In genomic region chr6:159470400-159470799, GRCh38 we compare ENCODE assay signal across 26 cellular contexts.
DNase-seq lines count a peak whose midpoint lies in the region; ATAC-seq, FAIRE-seq and TF ChIP-seq lines count a peak whose summit lies in the region.
"Had no signal": no experiment of that assay in that cellular context is flagged by ENCODE, and none has a peak within 500 bp of the region (broad histone marks: within the 10 kb centered on the region; RNA-seq: fewer than 3 reads in every experiment).

No MANE protein-coding gene starts in this region.

- H3K9me2 ChIP-seq in hepatocyte (replicated peaks; ENCODE audit: insufficient read depth): no peaks in the 10 kb centered on the region

- no peak for DNase-seq in hepatocyte (ENCODE audit: low spot score)
- no peak for DNase-seq in HepG2 (ENCODE audit: low spot score)
- no peak for DNase-seq in right lobe of liver
- DNase-seq in NK-92 treated with Interleukin-12 subunit alpha and Interleukin-12 subunit beta, amount 100 ng/mL, for 24 hours (lab: John Stamatoyannopoulos, UW): no peak
- DNase-seq in spleen: no peak
- DNase-seq: 8988T; ACHN; BE2C; C1 segment of cervical spinal cord; CD4-positive, alpha-beta memory T cell; CD4-positive, CD25-positive, alpha-beta regulatory T cell; CD8-positive, alpha-beta memory T cell; COR-L47; DMS 273 treated with DMSO at 0.1 percent for 48 hours; DMS153; DMS53; DMS79; DND-41; EL; GDM1 had no signal

- no peak for FAIRE-seq in HepG2 (lab: Jason Lieb, UNC)
- FAIRE-seq: A204.1, GM12878, GM12892, GM18507 had no signal

- BruUV-seq in HepG2 (replicated peaks; lab: Mats Ljungman, UMichigan): no TSS peak

- TF ChIP-seq POLR2A in HepG2 (IDR thresholded peaks at IDR 0.05; ENCODE audit: insufficient read depth in 1 of 2, low read depth in 2 of 2, low read length in 2 of 2) (no peak), right lobe of liver (IDR thresholded peaks at IDR 0.05) (no peak), spleen (IDR thresholded peaks at IDR 0.05) (no peak)

- TF ChIP-seq RAD21 in HepG2 (CRISPR knock-in tag; IDR thresholded peaks at IDR 0.05): no peak

- H2AFZ ChIP-seq in hepatocyte (no peak overlapping the region), HepG2 (ENCODE audit: low read length) (no peak overlapping the region)

- no peak overlapping the region for H3K9ac ChIP-seq in HepG2 (ENCODE audit: insufficient read depth, low read depth, low read length)
- H3K9ac ChIP-seq: BLaER1 had no signal

- H3K79me2 ChIP-seq in hepatocyte (no peaks in the 10 kb centered on the region), HepG2 (ENCODE audit: insufficient read depth, low read length) (no peaks in the 10 kb centered on the region)

- WGBS in hepatocyte (ENCODE audit: low lambda C conversion rate, missing lambda C conversion rate): 62% methylated on average over 3 of the region's 3 CpGs
- WGBS in HepG2 (ENCODE audit: low lambda C conversion rate): 2% methylated on average over 3 of the region's 3 CpGs
- 27% methylated on average over 3 of the region's 3 CpGs for WGBS in right lobe of liver (ENCODE audit: insufficient coverage, low coverage, low lambda C conversion rate, missing lambda C conversion rate)
- WGBS in spleen, 5 donors: 71 to 93% (median 80%) methylated on average over 3 of the region's 3 CpGs

- ATAC-seq in HepG2 (no peak), right lobe of liver (peak; percentile 58 to 85 (median 72)), HG02798 (IDR thresholded peaks at IDR 0.05; ENCODE audit: poor library complexity, unreplicated experiment) (no peak)
- ATAC-seq: GM12878 had no signal

- H3K36me3 ChIP-seq in hepatocyte (replicated peaks; ENCODE audit: insufficient read depth, low read depth) (no peaks in the 10 kb centered on the region), HepG2 (replicated peaks in 1 of 2; ENCODE audit: control insufficient read depth in 1 of 2, insufficient read depth in 2 of 2, low read length in 2 of 2) (no peaks in the 10 kb centered on the region), right lobe of liver (no peaks in the 10 kb centered on the region), spleen (no peaks in the 10 kb centered on the region)
- H3K36me3 ChIP-seq: BE2C had no signal

- TF ChIP-seq EP300 in HepG2 (IDR thresholded peaks at IDR 0.05; ENCODE audit: low read depth in 2 of 2, low read length in 2 of 2): no peak
- TF ChIP-seq EP300 in HepG2 (CRISPR knock-in tag; IDR thresholded peaks at IDR 0.05; ENCODE audit: borderline replicate concordance): no peak

- H3K4me1 ChIP-seq in hepatocyte (ENCODE audit: insufficient read depth) (peaks cover 10% of the 10 kb centered on the region), HepG2 (ENCODE audit: insufficient read depth, low read length) (0 out of 2 replicates have a peak, but pooled peaks cover 11% of the 10 kb centered on the region), right lobe of liver (peaks cover 0 to 6% (median 3%) of the 10 kb centered on the region in 4 donors), spleen (peaks cover 0 to 7% (median 0%) of the 10 kb centered on the region in 6 donors)
- H3K4me1 ChIP-seq: BE2C had no signal

- POLR2A ChIA-PET in HepG2 (lab: Yijun Ruan, JAX): no interaction called here

- H3K4me3 ChIP-seq in hepatocyte: no peak overlapping the region
- no peak overlapping the region for H3K4me3 ChIP-seq in HepG2 (replicated peaks in 1 of 3; ENCODE audit: insufficient read depth in 1 of 3, low read depth in 2 of 3, low read length in 3 of 3)
- no peak overlapping the region for H3K4me3 ChIP-seq in right lobe of liver
- H3K4me3 ChIP-seq in spleen: no peak overlapping the region
- H3K4me3 ChIP-seq: GM12878 had no signal

- CTCF ChIA-PET in HepG2 (lab: Yijun Ruan, JAX; ENCODE audit: low intra/inter-chr PET ratio, low total read pairs): no interaction called here

- H3K9me3 ChIP-seq in hepatocyte (ENCODE audit: low read depth) (no peaks in the 10 kb centered on the region), HepG2 (ENCODE audit: low read length) (peaks cover 10% of the 10 kb centered on the region; the same call in 1 of the 2 replicates), right lobe of liver (no peaks in the 10 kb centered on the region), spleen (peaks cover 0 to 13% (median 2%) of the 10 kb centered on the region in 8 donors)
- H3K9me3 ChIP-seq: BE2C had no signal

- H4K20me1 ChIP-seq in hepatocyte (ENCODE audit: insufficient read depth, poor library complexity, severe bottlenecking): no peaks in the 10 kb centered on the region
- no peaks in the 10 kb centered on the region for H4K20me1 ChIP-seq in HepG2 (ENCODE audit: insufficient read depth, low read length)
- H4K20me1 ChIP-seq: BLaER1 had no signal

- in situ Hi-C loops in HepG2 (cut with HindIII; ENCODE audit: extremely low pct_ligation_motif_present, low pct_unique_long_range_greater_than_20kb): no loop called here

- intact Hi-C loops in HepG2 (cut with micrococcal nuclease; ENCODE audit: unreplicated experiment): no loop called here
- intact Hi-C loops in right lobe of liver (cut with DNase I): no loop called here
- intact Hi-C loops in spleen (cut with DNase I; ENCODE audit: low total_unique reads): no loop called here

- H3K27me3 ChIP-seq in hepatocyte: no peaks in the 10 kb centered on the region
- peaks cover 0 to 3% of the 10 kb centered on the region in 2 experiments; a peak in 1 of 5 replicates for H3K27me3 ChIP-seq in HepG2 (ENCODE audit: control insufficient read depth in 1 of 2, insufficient read depth in 2 of 2, low read length in 2 of 2)
- H3K27me3 ChIP-seq in right lobe of liver: no peaks in the 10 kb centered on the region
- H3K27me3 ChIP-seq in spleen (replicated peaks in 1 of 7): no peaks in the 10 kb centered on the region
- H3K27me3 ChIP-seq: BE2C, BLaER1 had no signal

- no peak overlapping the region for H3K4me2 ChIP-seq in hepatocyte
- no peak overlapping the region for H3K4me2 ChIP-seq in HepG2 (ENCODE audit: low read depth, low read length)
- H3K4me2 ChIP-seq: BLaER1 had no signal

- no peak for TF ChIP-seq CTCF in hepatocyte (IDR thresholded peaks at IDR 0.05; ENCODE audit: poor library complexity)
- no peak for TF ChIP-seq CTCF in HepG2 (CRISPR knock-in tag; IDR thresholded peaks at IDR 0.05)
- TF ChIP-seq CTCF in right lobe of liver (IDR thresholded peaks at IDR 0.05): no peak
- no peak for TF ChIP-seq CTCF in spleen (IDR thresholded peaks at IDR 0.05 in 8 of 11, conservative IDR thresholded peaks at IDR 0.05 in 3 of 11)

- H3K27ac ChIP-seq in hepatocyte (peak overlapping the region; percentile 69), HepG2 (ENCODE audit: extremely low read length, insufficient read depth, low read length) (no peak overlapping the region), right lobe of liver (no peak overlapping the region), spleen (no peak overlapping the region)
- H3K27ac ChIP-seq: BLaER1 had no signal

TF ChIP-seq in HepG2, 621 proteins besides CTCF, POLR2A, EP300 and RAD21 (continues in another document):
- 0 out of 2 replicates have a peak, but pooled peaks have one; percentile 4 for TF ChIP-seq HNF4A (CRISPR knock-in tag; IDR thresholded peaks at IDR 0.05)

Comparison
In these comparisons a context has a peak if more than half of its experiments do, and no peak if none do; other contexts are left out.
1. ATAC-seq: peak in right lobe of liver (4 of 4); none in HepG2 (single experiment) and HG02798 (single experiment).